ENCODE assay signal across 8 cellular contexts in the genomic region with DNA sequence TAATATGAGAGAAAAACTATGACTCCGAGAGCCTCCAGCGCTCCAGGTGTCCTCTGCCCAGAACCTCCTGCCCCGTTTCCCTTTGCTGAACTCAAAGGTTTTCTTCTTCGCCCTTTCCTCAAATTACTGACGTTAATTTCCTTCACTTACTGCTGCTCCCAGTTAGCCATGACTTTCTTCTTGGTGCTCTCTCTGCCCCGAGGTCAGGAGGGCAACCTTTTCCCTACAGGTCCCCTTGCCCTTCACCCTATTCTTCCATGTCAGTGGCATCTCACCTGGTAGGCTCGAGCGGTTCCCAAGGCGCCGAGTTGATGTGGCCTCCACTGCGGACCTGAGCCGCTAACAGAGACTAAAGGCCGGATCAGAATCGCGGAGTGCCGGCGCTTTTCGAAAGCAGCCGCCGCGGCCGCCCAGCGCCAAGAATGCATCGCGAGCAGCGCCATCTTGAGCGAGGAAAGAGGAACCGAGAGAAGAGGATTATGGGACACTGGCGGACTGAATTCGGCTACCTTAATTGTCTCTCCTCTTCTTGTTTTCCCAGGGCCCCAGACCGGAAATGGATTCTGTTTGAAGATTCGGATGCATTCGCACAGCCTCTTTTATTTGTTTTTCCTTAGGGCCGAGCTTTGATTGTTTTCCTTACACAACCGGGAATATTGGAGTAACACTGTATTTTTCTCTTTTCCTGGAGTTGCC.
A peak's percentile ranks its signal among the peaks of the same experiment; 100 is the strongest.
DNase-seq lines count a peak whose midpoint lies in the region; ATAC-seq lines count a peak whose summit lies in the region.

A gene (minus strand): TSS at position 454 of the 696 bp plus-strand sequence. CDS start 11 bp downstream, at position 443.

- peak within 1 kb of the TSS; percentile 61 for H3K27ac ChIP-seq in cingulate gyrus (ENCODE audit: low read depth, low read length)

- peak; percentile 93 for ATAC-seq in GM18907 (IDR thresholded peaks at IDR 0.05; ENCODE audit: unreplicated experiment)
- peak; percentile 93 for ATAC-seq in HG03175 (IDR thresholded peaks at IDR 0.05; ENCODE audit: unreplicated experiment)

- DNase-seq in AG08395 (ENCODE audit: low spot score) = peak; percentile 62
- peak; percentile 87 for DNase-seq in NCI-H345 (lab: John Stamatoyannopoulos, UW)
- DNase-seq in activated CD4-positive, CD25-positive, alpha-beta regulatory T cell treated with anti-CD3 and anti-CD28 coated beads, Interleukin-2, amount 50 U/mL, for 72 hours = peak; percentile 54
- peak; percentile 24 for DNase-seq in kidney glomerular epithelial cell (lab: John Stamatoyannopoulos, UW)
- DNase-seq in stimulated activated CD4-positive, alpha-beta T cell treated with anti-CD3 and anti-CD28 coated beads, Interleukin-15, amount 100 ng/mL, for 48 hours (ENCODE audit: low read depth in 2 of 2) = peak; percentile 25 to 28

Comparison
In these comparisons a context has a peak if more than half of its experiments do, and no peak if none do; other contexts are left out.
1. Peak in every context shown above with its lines: DNase-seq, ATAC-seq and H3K27ac ChIP-seq.
2. DNase-seq: peak in every context shown above with its lines; median percentile 87 in NCI-H345; 62 in AG08395; 54 in activated CD4-positive, CD25-positive, alpha-beta regulatory T cell treated with anti-CD3 and anti-CD28 coated beads, Interleukin-2, amount 50 U/mL, for 72 hours; 26 in stimulated activated CD4-positive, alpha-beta T cell treated with anti-CD3 and anti-CD28 coated beads, Interleukin-15, amount 100 ng/mL, for 48 hours; 24 in kidney glomerular epithelial cell.